In the genomic region with DNA sequence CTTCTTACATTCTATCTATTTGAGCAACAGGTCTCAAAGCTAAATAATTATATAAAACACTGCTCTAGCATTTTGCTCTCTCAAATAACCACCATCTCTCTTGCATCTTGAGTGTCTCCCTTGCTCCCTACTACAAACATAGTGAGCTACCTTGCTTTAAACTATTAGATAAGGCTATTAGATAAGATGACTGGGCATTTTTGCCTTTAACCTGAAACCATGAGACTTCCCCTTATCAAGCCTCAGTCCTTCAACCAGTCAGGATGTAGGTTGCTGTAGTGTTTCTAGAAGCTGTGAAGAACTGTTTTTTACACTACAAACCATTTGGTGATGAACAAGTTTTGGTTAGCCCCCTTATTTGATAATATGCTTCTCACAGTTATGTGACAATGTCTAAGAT, we compare ENCODE assay signal across 9 cellular contexts.
"Had no signal": no experiment of that assay in that cellular context is flagged by ENCODE, and none has a peak within 500 bp of the region (broad histone marks: within the 10 kb centered on the region; RNA-seq: fewer than 3 reads in every experiment).

No MANE protein-coding gene starts in this region.

- H3K27ac Mint-ChIP-seq: HFFc6 had no signal

- ATAC-seq: HCT116, K562 had no signal

- H3K9me3 ChIP-seq: HAP-1 had no signal

- H3K36me3 ChIP-seq: HAP-1 had no signal

- DNase-seq: GM23248, HFFc6, IMR-90 had no signal

- FAIRE-seq: H1, H54, K562 had no signal

- H3K27ac ChIP-seq: GM23248, HL-60 had no signal

- H3K9me3 Mint-ChIP-seq: HFFc6 had no signal

- H3K4me3 Mint-ChIP-seq: HFFc6 had no signal

- H3K4me1 ChIP-seq: HAP-1 had no signal

- H3K4me3 ChIP-seq: GM23248, HAP-1, K562 had no signal

- H2AFZ ChIP-seq: GM23248 had no signal

- H3K9ac ChIP-seq: GM23248 had no signal
